In the genomic region with DNA sequence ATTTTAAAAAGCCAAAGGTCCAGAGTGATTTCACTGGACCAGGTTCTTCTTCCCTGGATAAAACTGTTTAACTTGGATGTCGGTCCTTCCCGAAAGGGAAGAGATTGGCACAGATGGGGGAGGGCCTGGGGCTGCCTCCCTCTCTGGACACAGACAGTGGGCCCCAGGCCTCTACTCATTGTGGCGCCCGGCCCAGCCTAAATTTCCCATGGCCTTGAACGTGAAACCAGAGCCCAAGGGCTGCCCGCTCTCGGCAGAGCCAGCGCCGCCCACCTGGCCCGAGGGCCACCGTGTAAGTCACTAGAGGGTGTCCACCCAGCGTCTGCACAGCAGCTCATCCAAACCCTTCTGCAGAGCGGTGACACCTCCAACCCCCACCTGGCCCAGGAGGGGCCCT, we compare ENCODE assay signal across 17 cellular contexts. TPM values are rescaled to one million over a fixed set of nuclear protein-coding genes. Genes with fewer than 3 reads are reported as not detected.
DNase-seq lines count a peak whose midpoint lies in the region; ATAC-seq, FAIRE-seq and TF ChIP-seq lines count a peak whose summit lies in the region.
"Had no signal": no experiment of that assay in that cellular context is flagged by ENCODE, and none has a peak within 500 bp of the region (broad histone marks: within the 10 kb centered on the region; RNA-seq: fewer than 3 reads in every experiment).

No MANE protein-coding gene starts in this region.

- H3K27me3 ChIP-seq in right atrium auricular region: no peaks in the 10 kb centered on the region

- H3K36me3 Mint-ChIP-seq in glutamatergic neuron (ENCODE audit: unreplicated experiment): no peaks in the 10 kb centered on the region

- peaks cover 6% of the 10 kb centered on the region for H3K9me3 Mint-ChIP-seq in glutamatergic neuron (ENCODE audit: unreplicated experiment)
- H3K9me3 Mint-ChIP-seq: CD4-positive, alpha-beta T cell had no signal

- intact Hi-C loops in Right ventricle myocardium superior (cut with DNase I): no loop called here

- DNase-seq in Right ventricle myocardium superior (peak; percentile 41), right atrium auricular region (ENCODE audit: low spot score) (no peak), 8988T (peak; percentile 60), D721Med (ENCODE audit: insufficient read length, low spot score) (peak; percentile 13), glutamatergic neuron (peak; percentile 11)
- no peak for DNase-seq in stimulated activated CD4-positive, alpha-beta T cell treated with anti-CD3 and anti-CD28 coated beads, Interleukin-4, amount 100 ng/mL, for 4 hours
- DNase-seq: AML-193; Caco-2; CD4-positive, alpha-beta T cell; DMS153; DMS79; GDM1 had no signal

- H3K4me3 ChIP-seq in right atrium auricular region: no peak overlapping the region
- H3K4me3 ChIP-seq: A549, HAP-1 had no signal

- H3K27ac Mint-ChIP-seq in glutamatergic neuron (ENCODE audit: unreplicated experiment): no peak overlapping the region
- H3K27ac Mint-ChIP-seq: CD4-positive, alpha-beta T cell had no signal

- no peaks in the 10 kb centered on the region for H3K9me3 ChIP-seq in right atrium auricular region
- H3K9me3 ChIP-seq: A549, Caco-2, HAP-1 had no signal

- H3K27ac ChIP-seq in right atrium auricular region: no peak overlapping the region
- H3K27ac ChIP-seq: A549, C4-2B had no signal

- FAIRE-seq in D721Med (lab: Jason Lieb, UNC): no peak
- FAIRE-seq: A549, GM12892 had no signal

- no peak overlapping the region for H3K4me3 Mint-ChIP-seq in glutamatergic neuron (ENCODE audit: unreplicated experiment)
- H3K4me3 Mint-ChIP-seq: CD4-positive, alpha-beta T cell had no signal

- no peak for ATAC-seq in Right ventricle myocardium superior (ENCODE audit: poor library complexity)
- no peak for ATAC-seq in GM18505 (IDR thresholded peaks at IDR 0.05; ENCODE audit: unreplicated experiment)
- ATAC-seq: A549 had no signal

- H3K27me3 Mint-ChIP-seq in glutamatergic neuron (ENCODE audit: unreplicated experiment): peaks cover 17% of the 10 kb centered on the region
- H3K27me3 Mint-ChIP-seq: CD4-positive, alpha-beta T cell had no signal

- TF ChIP-seq POLR2A in GM18505 (IDR thresholded peaks at IDR 0.05; ENCODE audit: borderline replicate concordance, extremely low read depth, insufficient read depth, insufficient read length): no peak

- no peak for TF ChIP-seq CTCF in right atrium auricular region (IDR thresholded peaks at IDR 0.05)
- no peak for TF ChIP-seq CTCF in D721Med (IDR thresholded peaks at IDR 0.05; ENCODE audit: insufficient read depth, missing control alignments)
- no peak for TF ChIP-seq CTCF in glutamatergic neuron (IDR thresholded peaks at IDR 0.05; ENCODE audit: partially characterized antibody, unreplicated experiment)

- no peaks in the 10 kb centered on the region for H3K4me1 ChIP-seq in right atrium auricular region
- H3K4me1 ChIP-seq: A549, Caco-2, HAP-1 had no signal

- H3K36me3 ChIP-seq in right atrium auricular region: peaks cover 63% of the 10 kb centered on the region

- H3K4me1 Mint-ChIP-seq in glutamatergic neuron (ENCODE audit: low read depth, unreplicated experiment): peaks cover 4% of the 10 kb centered on the region

RNA-seq across cellular contexts. Expression of gene NKD2, which starts 49.9 kb away (rescaled TPM):
- total RNA-seq in Right ventricle myocardium superior: 2.8 TPM
- total RNA-seq in right atrium auricular region: 1 to 10 TPM; 2.4 to 2.8 TPM
- 41.7 TPM for total RNA-seq in glutamatergic neuron (ENCODE audit: unreplicated experiment)

RNA-seq across cellular contexts. Expression of gene SLC12A7, which starts 53.3 kb away (rescaled TPM):
- total RNA-seq in Right ventricle myocardium superior (172 TPM), right atrium auricular region (10 to 100 TPM; 28.5 to 42.3 TPM), glutamatergic neuron (ENCODE audit: unreplicated experiment) (147 TPM)

Comparison
In these comparisons a context has a peak if more than half of its experiments do, and no peak if none do; other contexts are left out.
1. DNase-seq: peak in Right ventricle myocardium superior (single experiment), 8988T (single experiment), D721Med (single experiment) and glutamatergic neuron (single experiment); none in right atrium auricular region (single experiment) and stimulated activated CD4-positive, alpha-beta T cell treated with anti-CD3 and anti-CD28 coated beads, Interleukin-4, amount 100 ng/mL, for 4 hours (0 of 2).
2. RNA of gene NKD2, which starts 49.9 kb away (total RNA-seq): 41.7 TPM in glutamatergic neuron (single experiment); 2.8 TPM in Right ventricle myocardium superior (single experiment) and 2.4 to 2.8 TPM in right atrium auricular region; every median in the first group is over 10 times any median in the second.